Comparison of ENCODE assay signal across 14 cellular contexts in genomic region chr11:91308069-91308468, GRCh38.
DNase-seq lines count a peak whose midpoint lies in the region; ATAC-seq and TF ChIP-seq lines count a peak whose summit lies in the region.
"Had no signal": no experiment of that assay in that cellular context is flagged by ENCODE, and none has a peak within 500 bp of the region (broad histone marks: within the 10 kb centered on the region; RNA-seq: fewer than 3 reads in every experiment).

No MANE protein-coding gene starts in this region.

- no peak for TF ChIP-seq CTCF in GM23338 (conservative IDR thresholded peaks at IDR 0.05; ENCODE audit: low read depth in 2 of 2)
- TF ChIP-seq CTCF in mesothelial cell of epicardium (IDR thresholded peaks at IDR 0.05; ENCODE audit: unreplicated experiment): no peak

- H3K36me3 Mint-ChIP-seq in GM23338 (ENCODE audit: low read depth) (no peaks in the 10 kb centered on the region), mesothelial cell of epicardium (peaks cover 2% of the 10 kb centered on the region)
- H3K36me3 Mint-ChIP-seq: CD8-positive, alpha-beta T cell had no signal

- no peak overlapping the region for H3K27ac ChIP-seq in GM23338 (ENCODE audit: low read depth)
- H3K27ac ChIP-seq: BLaER1 treated with 17β-estradiol and CSF1 and Interleukin-3, amounts not matched to agents 10 nM and 100 nM had no signal

- DNase-seq in NCI-H2171 treated with DMSO at 0.1 percent for 48 hours (lab: John Stamatoyannopoulos, UW) (peak; percentile 72), NCI-H2171 (lab: John Stamatoyannopoulos, UW) (no peak), GM23338 (ENCODE audit: low spot score) (peak; percentile 4), RPMI7951 (ENCODE audit: low read depth) (peak; percentile 4), mesothelial cell of epicardium (ENCODE audit: low spot score in 2 of 2, unreplicated experiment in 2 of 2) (no peak), anterior cingulate cortex (lab: John Stamatoyannopoulos, UW) (no peak)
- no peak for DNase-seq in central memory CD4-positive, alpha-beta T cell
- DNase-seq: 8988T; Calu3; CD8-positive, alpha-beta T cell had no signal

- H3F3A ChIP-seq in GM23338 (replicated peaks; ENCODE audit: low read depth): no peaks in the 10 kb centered on the region

- H3K4me3 Mint-ChIP-seq in GM23338 (no peak overlapping the region), mesothelial cell of epicardium (no peak overlapping the region)
- H3K4me3 Mint-ChIP-seq: B cell; CD8-positive, alpha-beta T cell had no signal

- H3K27me3 Mint-ChIP-seq in GM23338 (ENCODE audit: insufficient read depth, low read depth, poor library complexity) (no peaks in the 10 kb centered on the region), mesothelial cell of epicardium (ENCODE audit: low read depth) (no peaks in the 10 kb centered on the region)
- H3K27me3 Mint-ChIP-seq: B cell had no signal

- H3K4me2 ChIP-seq in GM23338: no peak overlapping the region
- H3K4me2 ChIP-seq: BLaER1 treated with 17β-estradiol and CSF1 and Interleukin-3, amounts not matched to agents 10 nM and 100 nM had no signal

- peaks cover 4% of the 10 kb centered on the region; the same call in 2 of the 3 replicates for H3K4me1 Mint-ChIP-seq in GM23338
- peaks cover 20% of the 10 kb centered on the region for H3K4me1 Mint-ChIP-seq in mesothelial cell of epicardium
- H3K4me1 Mint-ChIP-seq: B cell had no signal

- 0 out of 2 replicates have a peak, but pooled peaks cover 8% of the 10 kb centered on the region for H3K4me1 ChIP-seq in GM23338 (ENCODE audit: insufficient read depth)
- H3K4me1 ChIP-seq: HAP-1 had no signal

- no peak overlapping the region for H3K4me3 ChIP-seq in GM23338
- H3K4me3 ChIP-seq: BLaER1 treated with 17β-estradiol and CSF1 and Interleukin-3, amounts not matched to agents 10 nM and 100 nM; HAP-1 had no signal

- H3K27ac Mint-ChIP-seq in GM23338: no peak overlapping the region
- H3K27ac Mint-ChIP-seq in mesothelial cell of epicardium: peak overlapping the region; percentile 52
- H3K27ac Mint-ChIP-seq: B cell; CD8-positive, alpha-beta T cell had no signal

- no peak for ATAC-seq in GM23338
- ATAC-seq: CD8-positive, alpha-beta T cell; HepG2 had no signal

- no peaks in the 10 kb centered on the region for H3K79me2 ChIP-seq in GM23338 (replicated peaks; ENCODE audit: insufficient read depth)

- H3K27me3 ChIP-seq in GM23338 (ENCODE audit: insufficient read depth): no peaks in the 10 kb centered on the region
- H3K27me3 ChIP-seq: BLaER1 treated with 17β-estradiol and CSF1 and Interleukin-3, amounts not matched to agents 10 nM and 100 nM had no signal

- H3K9me3 Mint-ChIP-seq in GM23338 (no peaks in the 10 kb centered on the region; the same call in 2 of the 3 replicates), mesothelial cell of epicardium (peaks cover 6% of the 10 kb centered on the region)

- H4K20me1 ChIP-seq in GM23338 (replicated peaks; ENCODE audit: insufficient read depth): no peaks in the 10 kb centered on the region
- H4K20me1 ChIP-seq: BLaER1 treated with 17β-estradiol and CSF1 and Interleukin-3, amounts not matched to agents 10 nM and 100 nM had no signal

- no peak overlapping the region for H2AFZ ChIP-seq in GM23338

- 0 out of 2 replicates have a peak, but pooled peaks cover 3% of the 10 kb centered on the region for H3K9me2 ChIP-seq in GM23338 (ENCODE audit: insufficient read depth)

- H3K36me3 ChIP-seq in GM23338 (ENCODE audit: insufficient read depth): no peaks in the 10 kb centered on the region
- H3K36me3 ChIP-seq: BLaER1 treated with 17β-estradiol and CSF1 and Interleukin-3, amounts not matched to agents 10 nM and 100 nM; HAP-1 had no signal

TF ChIP-seq in GM23338, 12 proteins besides CTCF, POLR2A, EP300 and RAD21:
- TF ChIP-seq POLR2AphosphoS5 (IDR thresholded peaks at IDR 0.05; ENCODE audit: low read depth) (no peak), ETS1 (IDR thresholded peaks at IDR 0.05) (no peak), JUNB (IDR thresholded peaks at IDR 0.05; ENCODE audit: unreplicated experiment) (no peak), ZNF114 (CRISPR knock-in tag; IDR thresholded peaks at IDR 0.05) (no peak)
TF ChIP-seq in GM23338: peak in this region for 0.

Comparison
In these comparisons a context has a peak if more than half of its experiments do, and no peak if none do; other contexts are left out.
1. DNase-seq: peak in NCI-H2171 treated with DMSO at 0.1 percent for 48 hours (single experiment), GM23338 (single experiment) and RPMI7951 (single experiment); none in NCI-H2171 (single experiment), mesothelial cell of epicardium (0 of 2), central memory CD4-positive, alpha-beta T cell (single experiment) and anterior cingulate cortex (0 of 58).